In genomic region chr10:34156781-34157425, GRCh38 we compare ENCODE assay signal across 1 cellular context.
TF ChIP-seq lines count a peak whose summit lies in the region.

No MANE protein-coding gene starts in this region.

TF ChIP-seq in SK-N-SH, 30 proteins besides CTCF, POLR2A, EP300 and RAD21 (continued from another document):
- TF ChIP-seq REST (IDR thresholded peaks at IDR 0.05; ENCODE audit: low read depth, low read length) (no peak), POLR2AphosphoS5 (IDR thresholded peaks at IDR 0.05; ENCODE audit: low read depth, low read length) (no peak), FOXJ3 (CRISPR knock-in tag; IDR thresholded peaks at IDR 0.05) (no peak), MXI1 (IDR thresholded peaks at IDR 0.05; ENCODE audit: low read depth, low read length) (no peak), ELF1 (IDR thresholded peaks at IDR 0.05) (no peak), USF1 (IDR thresholded peaks at IDR 0.05; ENCODE audit: borderline replicate concordance, low read depth) (no peak), USF2 (IDR thresholded peaks at IDR 0.05; ENCODE audit: borderline replicate concordance, low read depth, low read length) (no peak), SMC3 (IDR thresholded peaks at IDR 0.05; ENCODE audit: low read depth, low read length) (peak; percentile 21), NRF1 (IDR thresholded peaks at IDR 0.05; ENCODE audit: low read depth, low read length) (no peak), TEAD4 (IDR thresholded peaks at IDR 0.05; ENCODE audit: borderline replicate concordance, insufficient read depth) (no peak), PBX3 (IDR thresholded peaks at IDR 0.05) (no peak), JUND (IDR thresholded peaks at IDR 0.05) (peak; percentile 3; the same call in 1 of the 2 replicates), ZBTB33 (IDR thresholded peaks at IDR 0.05; ENCODE audit: borderline replicate concordance, low read depth) (no peak), RFX5 (IDR thresholded peaks at IDR 0.05; ENCODE audit: low read length) (no peak), MEF2A (IDR thresholded peaks at IDR 0.05; ENCODE audit: borderline replicate concordance, low read depth) (no peak), SIN3A (IDR thresholded peaks at IDR 0.05; ENCODE audit: borderline replicate concordance, low read depth, low read length) (no peak), TAF1 (IDR thresholded peaks at IDR 0.05; ENCODE audit: borderline replicate concordance, low read depth, low read length) (no peak), EZH2phosphoT487 (IDR thresholded peaks at IDR 0.05; ENCODE audit: borderline replicate concordance, low read depth) (no peak), FOXM1 (IDR thresholded peaks at IDR 0.05; ENCODE audit: low read depth) (no peak), FOSL2 (IDR thresholded peaks at IDR 0.05; ENCODE audit: borderline replicate concordance, low read depth) (no peak), GABPA (IDR thresholded peaks at IDR 0.05; ENCODE audit: low read depth) (no peak), MAX (IDR thresholded peaks at IDR 0.05; ENCODE audit: low read depth) (no peak), RCOR1 (IDR thresholded peaks at IDR 0.05; ENCODE audit: low read length) (no peak), YY1 (IDR thresholded peaks at IDR 0.05; ENCODE audit: low read depth) (no peak), CHD2 (IDR thresholded peaks at IDR 0.05; ENCODE audit: low read length, partially characterized antibody) (no peak), IRF3 (IDR thresholded peaks at IDR 0.05; ENCODE audit: low read depth, low read length) (no peak)
